ENCODE assay signal across 8 cellular contexts in the genomic region with DNA sequence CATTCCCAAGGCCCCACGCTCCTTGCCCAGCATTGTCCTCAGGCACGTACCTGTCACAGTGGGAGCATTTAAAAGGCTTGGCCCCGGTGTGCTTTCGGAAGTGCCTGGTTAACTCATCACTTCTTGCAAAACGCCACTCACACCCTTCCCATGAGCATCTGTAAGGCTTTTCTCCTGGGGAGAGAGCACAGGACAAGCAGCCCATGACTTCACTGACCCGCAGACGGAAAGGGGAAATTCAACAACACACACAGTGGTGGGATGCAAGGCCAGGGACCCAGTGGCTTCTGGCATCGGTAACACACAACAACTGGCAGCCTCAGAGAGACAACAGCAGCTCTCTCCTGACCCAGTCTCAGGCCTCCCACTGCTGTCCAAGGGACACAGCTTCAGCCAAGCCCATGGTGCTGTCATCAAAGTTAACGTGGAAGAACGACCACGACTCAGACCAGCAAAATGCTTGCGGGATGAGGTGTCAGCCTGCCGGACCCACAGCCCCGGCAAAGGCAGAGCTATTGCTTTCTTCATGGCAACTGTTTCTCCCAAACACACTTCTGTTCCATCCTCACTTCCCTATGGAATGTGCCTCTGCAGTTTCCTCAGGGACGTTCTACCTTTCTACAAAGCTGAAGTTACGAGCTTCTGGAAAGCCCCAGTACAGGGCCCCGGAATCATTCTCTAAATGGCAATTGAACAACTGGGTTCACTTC. TPM values are rescaled to one million over a fixed set of nuclear protein-coding genes. Genes with fewer than 3 reads are reported as not detected.
DNase-seq lines count a peak whose midpoint lies in the region; ATAC-seq and TF ChIP-seq lines count a peak whose summit lies in the region.

No MANE protein-coding gene starts in this region.

- H3K4me1 Mint-ChIP-seq in activated naive CD8-positive, alpha-beta T cell treated with anti-CD3 and anti-CD28 coated beads, Interleukin-2, amount 50 U/mL, for 24 hours = peaks cover 74% of the 10 kb centered on the region

- peak overlapping the region; percentile 64 to 97 (median 78) for H3K4me3 ChIP-seq in stomach

- H3K36me3 ChIP-seq in stomach = peaks cover 58 to 64% (median 61%) of the 10 kb centered on the region in 4 donors

- 42 to 68% (median 62%) methylated on average over 17 of the region's 17 CpGs for WGBS in stomach, 5 donors

- ATAC-seq in activated naive CD8-positive, alpha-beta T cell treated with anti-CD3 and anti-CD28 coated beads, Interleukin-2, amount 50 U/mL, for 24 hours = no peak
- ATAC-seq in GM21717 (IDR thresholded peaks at IDR 0.05; ENCODE audit: unreplicated experiment) (no peak), HG02970 (IDR thresholded peaks at IDR 0.05; ENCODE audit: low FRiP score, unreplicated experiment) (no peak), HG03139 (IDR thresholded peaks at IDR 0.05; ENCODE audit: unreplicated experiment) (no peak), HG02981 (IDR thresholded peaks at IDR 0.05; ENCODE audit: unreplicated experiment) (no peak)

- peak overlapping the region; percentile 77 to 100 (median 100) for H3K27ac ChIP-seq in stomach

- intact Hi-C loops in stomach (cut with DNase I; ENCODE audit: low total_unique reads) = no loop called here

- no peak for TF ChIP-seq POLR2A in stomach (IDR thresholded peaks at IDR 0.05)

- peak overlapping the region; percentile 98 for H3K27ac Mint-ChIP-seq in activated naive CD8-positive, alpha-beta T cell treated with anti-CD3 and anti-CD28 coated beads, Interleukin-2, amount 50 U/mL, for 24 hours

- no peaks in the 10 kb centered on the region for H3K27me3 Mint-ChIP-seq in activated naive CD8-positive, alpha-beta T cell treated with anti-CD3 and anti-CD28 coated beads, Interleukin-2, amount 50 U/mL, for 24 hours

- peaks cover 56 to 72% (median 66%) of the 10 kb centered on the region in 4 donors for H3K4me1 ChIP-seq in stomach

- H3K9me3 Mint-ChIP-seq in activated naive CD8-positive, alpha-beta T cell treated with anti-CD3 and anti-CD28 coated beads, Interleukin-2, amount 50 U/mL, for 24 hours = no peaks in the 10 kb centered on the region

- DNase-seq in HT1080 (ENCODE audit: low read depth) (peak; percentile 60), iris pigment epithelial cell (ENCODE audit: low read depth) (peak; percentile 65), stomach (no peak)
- no peak for DNase-seq in activated naive CD8-positive, alpha-beta T cell treated with anti-CD3 and anti-CD28 coated beads, Interleukin-2, amount 50 U/mL, for 24 hours

- peaks cover 89% of the 10 kb centered on the region for H3K36me3 Mint-ChIP-seq in activated naive CD8-positive, alpha-beta T cell treated with anti-CD3 and anti-CD28 coated beads, Interleukin-2, amount 50 U/mL, for 24 hours (ENCODE audit: low read depth)

- no peaks in the 10 kb centered on the region for H3K9me3 ChIP-seq in stomach

- H3K27me3 ChIP-seq in stomach = no peaks in the 10 kb centered on the region

- peak overlapping the region; percentile 97 for H3K4me3 Mint-ChIP-seq in activated naive CD8-positive, alpha-beta T cell treated with anti-CD3 and anti-CD28 coated beads, Interleukin-2, amount 50 U/mL, for 24 hours

- no peak for TF ChIP-seq CTCF in stomach (IDR thresholded peaks at IDR 0.05)

- TF ChIP-seq EP300 in stomach (IDR thresholded peaks at IDR 0.05) = no peak

RNA-seq across cellular contexts. Expression of a gene that starts 4.8 kb away (rescaled TPM):
- 59.7 and 93.0 TPM in 2 replicates for total RNA-seq in HT1080 (2014; rRNA removed; shearing (Covaris generic))
- 75.1 and 87.5 TPM in 2 replicates for polyA plus RNA-seq in HT1080 (2015; cell fraction: cytosol; rRNA removed)
- 247 and 255 TPM in 2 replicates for polyA plus RNA-seq in HT1080 (2015; cell fraction: nucleus; rRNA removed)
- 100 to 1,000 TPM in 4 of 5 donors, 10 to 100 TPM in 1; 78.2 to 187 (median 119) TPM for total RNA-seq in stomach
- 10 to 100 TPM; 25.9 to 57.0 (median 31.4) TPM for polyA plus RNA-seq in stomach

Comparison
In these comparisons a context has a peak if more than half of its experiments do, and no peak if none do; other contexts are left out.
1. DNase-seq: peak in HT1080 (single experiment) and iris pigment epithelial cell (single experiment); none in activated naive CD8-positive, alpha-beta T cell treated with anti-CD3 and anti-CD28 coated beads, Interleukin-2, amount 50 U/mL, for 24 hours (single experiment) and stomach (single experiment).